ENCODE assay signal across 2 cellular contexts in genomic region chr21:42187976-42188653, GRCh38.
TF ChIP-seq lines count a peak whose summit lies in the region.

No MANE protein-coding gene starts in this region.

TF ChIP-seq in liver, 16 proteins besides CTCF, POLR2A, EP300 and RAD21 (continued from another document):
- TF ChIP-seq ZBTB33 (IDR thresholded peaks at IDR 0.05) (no peak), YY1 (IDR thresholded peaks at IDR 0.05) (peak; percentile 57), RXRA (IDR thresholded peaks at IDR 0.05) (peak in 1 of 2 donors; percentile 7)

TF ChIP-seq in HepG2, 621 proteins besides CTCF, POLR2A, EP300 and RAD21 (continued from another document):
- TF ChIP-seq ARID4A (CRISPR knock-in tag; IDR thresholded peaks at IDR 0.05; ENCODE audit: borderline replicate concordance), result no peak
